Comparison of ENCODE assay signal across 9 cellular contexts in the genomic region with DNA sequence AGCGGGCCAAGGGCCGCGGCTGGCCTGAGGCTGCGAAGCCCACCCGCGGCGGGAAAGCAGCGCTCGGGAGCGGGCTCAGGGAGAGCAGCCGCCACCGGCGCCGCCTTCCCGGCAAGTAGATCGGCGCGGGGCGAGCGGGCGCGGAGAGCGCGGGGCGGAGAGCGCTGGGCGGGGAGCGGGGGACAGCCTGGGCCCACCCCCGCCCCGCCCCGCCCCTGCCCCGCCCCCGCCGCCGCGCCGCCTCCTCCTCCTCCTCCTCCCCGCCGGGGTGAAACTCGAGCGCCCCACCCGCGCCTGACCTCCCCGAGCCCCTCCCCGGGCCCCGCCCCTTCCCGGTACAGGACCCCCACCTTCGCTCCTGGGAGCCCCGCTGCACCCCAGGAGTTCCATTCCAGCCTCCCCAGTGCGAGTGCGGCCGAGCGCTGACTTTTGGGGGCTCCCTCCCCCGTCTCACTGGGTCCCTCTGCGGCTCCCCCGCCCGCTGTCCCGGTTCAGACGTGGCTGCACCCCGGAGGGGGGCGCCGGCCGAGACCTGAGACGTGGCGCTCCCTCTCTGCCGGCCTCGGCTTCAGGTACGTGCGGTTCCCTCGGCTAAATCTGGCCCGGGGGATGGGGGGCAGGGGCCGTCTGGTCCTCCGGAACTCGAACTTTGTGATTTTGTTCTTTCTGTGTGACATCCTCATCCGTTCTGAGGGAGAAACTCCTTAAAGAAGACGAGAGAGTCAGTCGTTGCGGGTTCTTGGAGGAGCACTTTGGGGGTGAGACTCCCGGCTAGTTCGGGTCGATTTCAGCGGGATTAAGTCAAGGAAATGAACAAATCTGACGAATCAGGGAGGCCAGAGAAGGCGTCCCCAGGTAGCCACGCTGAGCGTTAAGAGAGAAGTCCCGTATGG. TPM values are rescaled to one million over a fixed set of nuclear protein-coding genes. Genes with fewer than 3 reads are reported as not detected.
DNase-seq lines count a peak whose midpoint lies in the region; ATAC-seq and TF ChIP-seq lines count a peak whose summit lies in the region.
"Had no signal": no experiment of that assay in that cellular context is flagged by ENCODE, and none has a peak within 500 bp of the region (broad histone marks: within the 10 kb centered on the region; RNA-seq: fewer than 3 reads in every experiment).

A gene with protein sequence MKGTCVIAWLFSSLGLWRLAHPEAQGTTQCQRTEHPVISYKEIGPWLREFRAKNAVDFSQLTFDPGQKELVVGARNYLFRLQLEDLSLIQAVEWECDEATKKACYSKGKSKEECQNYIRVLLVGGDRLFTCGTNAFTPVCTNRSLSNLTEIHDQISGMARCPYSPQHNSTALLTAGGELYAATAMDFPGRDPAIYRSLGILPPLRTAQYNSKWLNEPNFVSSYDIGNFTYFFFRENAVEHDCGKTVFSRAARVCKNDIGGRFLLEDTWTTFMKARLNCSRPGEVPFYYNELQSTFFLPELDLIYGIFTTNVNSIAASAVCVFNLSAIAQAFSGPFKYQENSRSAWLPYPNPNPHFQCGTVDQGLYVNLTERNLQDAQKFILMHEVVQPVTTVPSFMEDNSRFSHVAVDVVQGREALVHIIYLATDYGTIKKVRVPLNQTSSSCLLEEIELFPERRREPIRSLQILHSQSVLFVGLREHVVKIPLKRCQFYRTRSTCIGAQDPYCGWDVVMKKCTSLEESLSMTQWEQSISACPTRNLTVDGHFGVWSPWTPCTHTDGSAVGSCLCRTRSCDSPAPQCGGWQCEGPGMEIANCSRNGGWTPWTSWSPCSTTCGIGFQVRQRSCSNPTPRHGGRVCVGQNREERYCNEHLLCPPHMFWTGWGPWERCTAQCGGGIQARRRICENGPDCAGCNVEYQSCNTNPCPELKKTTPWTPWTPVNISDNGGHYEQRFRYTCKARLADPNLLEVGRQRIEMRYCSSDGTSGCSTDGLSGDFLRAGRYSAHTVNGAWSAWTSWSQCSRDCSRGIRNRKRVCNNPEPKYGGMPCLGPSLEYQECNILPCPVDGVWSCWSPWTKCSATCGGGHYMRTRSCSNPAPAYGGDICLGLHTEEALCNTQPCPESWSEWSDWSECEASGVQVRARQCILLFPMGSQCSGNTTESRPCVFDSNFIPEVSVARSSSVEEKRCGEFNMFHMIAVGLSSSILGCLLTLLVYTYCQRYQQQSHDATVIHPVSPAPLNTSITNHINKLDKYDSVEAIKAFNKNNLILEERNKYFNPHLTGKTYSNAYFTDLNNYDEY (minus strand): TSS at position 117 of the 893 bp plus-strand sequence. CDS start 166,129 bp downstream, outside the sequence.

- H3K4me3 ChIP-seq in BJ (ENCODE audit: low read depth, low read length) = peak within 1 kb of the TSS; percentile 90
- peak within 1 kb of the TSS; percentile 66 for H3K4me3 ChIP-seq in HEK293 (ENCODE audit: low read depth, low read length)
- H3K4me3 ChIP-seq in esophagus squamous epithelium = peak within 1 kb of the TSS; percentile 81 to 89 (median 84)

- H3K9me3 Mint-ChIP-seq in type B pancreatic cell = no peaks in the 10 kb centered on the region

- peaks cover 22% of the 10 kb centered on the region for H3K36me3 Mint-ChIP-seq in type B pancreatic cell

- H3K4me1 Mint-ChIP-seq in type B pancreatic cell (ENCODE audit: unreplicated experiment) = peaks cover 18% of the 10 kb centered on the region

- TF ChIP-seq CTCF in BJ (IDR thresholded peaks at IDR 0.05; ENCODE audit: insufficient read depth, low read depth, low read length) (peak; percentile 27; the same call in 1 of the 2 replicates), HEK293 (tag by site-specific recombination; IDR thresholded peaks at IDR 0.05) (no peak), esophagus squamous epithelium (IDR thresholded peaks at IDR 0.05) (no peak), type B pancreatic cell (conservative IDR thresholded peaks at IDR 0.05) (no peak)

- H3K27ac ChIP-seq in HEK293 (ENCODE audit: extremely low read depth, low read depth, low read length) = peak within 1 kb of the TSS; percentile 62; the same call in 1 of the 2 replicates
- peak within 1 kb of the TSS; percentile 92 to 96 (median 93) for H3K27ac ChIP-seq in esophagus squamous epithelium
- H3K27ac ChIP-seq: HL-60 had no signal

- 7 to 13% methylated on average over 10 to 13 of the region's 87 CpGs for WGBS in esophagus squamous epithelium, 2 donors

- no peaks in the 10 kb centered on the region for H3K27me3 Mint-ChIP-seq in type B pancreatic cell

- intact Hi-C loops in esophagus squamous epithelium (cut with DNase I) = no loop called here

- no peaks in the 10 kb centered on the region for H3K27me3 ChIP-seq in BJ (ENCODE audit: control insufficient read depth, insufficient read depth, low read length)
- peaks cover 0 to 25% (median 0%) of the 10 kb centered on the region in 4 donors for H3K27me3 ChIP-seq in esophagus squamous epithelium

- no peak for ATAC-seq in HG02678 (IDR thresholded peaks at IDR 0.05; ENCODE audit: unreplicated experiment)

- peak within 1 kb of the TSS; percentile 90 for H3K27ac Mint-ChIP-seq in type B pancreatic cell

- TF ChIP-seq POLR2A in esophagus squamous epithelium (IDR thresholded peaks at IDR 0.05) = peak in 1 of 4 donors; percentile 71

- H3K4me1 ChIP-seq in HEK293 (ENCODE audit: control insufficient read depth, insufficient read depth, low read length) (no peaks in the 10 kb centered on the region; the same call in 1 of the 2 replicates), esophagus squamous epithelium (peaks cover 4 to 41% (median 14%) of the 10 kb centered on the region in 3 donors)

- POLR2A ChIA-PET in BJ (lab: Charles Lee) = no interaction called here
- POLR2A ChIA-PET in HEK293 (lab: Yijun Ruan, JAX) = no interaction called here

- CTCF ChIA-PET in BJ (lab: Yijun Ruan, JAX) = interaction anchor here (1.0 to 1.3 kb wide), 3 partner anchors 10 to 204 kb away, joined by 3 read pairs; no protein-coding TSS in a partner anchor
- CTCF ChIA-PET in HEK293 (lab: Yijun Ruan, JAX) = interaction anchor here (0.8 kb wide), 3 partner anchors 12 to 197 kb away, joined by 3 to 4 read pairs (median 4); no protein-coding TSS in a partner anchor

- no peaks in the 10 kb centered on the region for H3K9me3 ChIP-seq in HEK293 (ENCODE audit: control insufficient read depth, insufficient read depth, low read depth, low read length)
- no peaks in the 10 kb centered on the region for H3K9me3 ChIP-seq in esophagus squamous epithelium

- no peak for DNase-seq in BJ (ENCODE audit: low read depth)
- peak; percentile 21 to 22 for DNase-seq in activated CD4-positive, alpha-beta T cell treated with anti-CD3 and anti-CD28 coated beads for 4 hours
- DNase-seq in esophagus squamous epithelium (lab: John Stamatoyannopoulos, UW) = no peak
- DNase-seq in mucosa of gallbladder (ENCODE audit: low spot score) = peak; percentile 64
- peak; percentile 84 for DNase-seq in type B pancreatic cell (ENCODE audit: extremely low spot score, unreplicated experiment)
- DNase-seq in AML-193 (lab: John Stamatoyannopoulos, UW) = no peak

- H3K36me3 ChIP-seq in BJ (ENCODE audit: control insufficient read depth, insufficient read depth, low read length) (peaks cover 10% of the 10 kb centered on the region), HEK293 (ENCODE audit: control insufficient read depth in 2 of 2, insufficient read depth in 1 of 2, low read length in 2 of 2) (no peaks in the 10 kb centered on the region; a peak in 1 of 3 replicates), esophagus squamous epithelium (peaks cover 0 to 29% (median 8%) of the 10 kb centered on the region in 3 donors)

- peak within 1 kb of the TSS; percentile 98 for H3K4me3 Mint-ChIP-seq in type B pancreatic cell

TF ChIP-seq in HEK293, 187 proteins besides CTCF, POLR2A, EP300 and RAD21 (continues in another document):
- TF ChIP-seq, protein P1, sequence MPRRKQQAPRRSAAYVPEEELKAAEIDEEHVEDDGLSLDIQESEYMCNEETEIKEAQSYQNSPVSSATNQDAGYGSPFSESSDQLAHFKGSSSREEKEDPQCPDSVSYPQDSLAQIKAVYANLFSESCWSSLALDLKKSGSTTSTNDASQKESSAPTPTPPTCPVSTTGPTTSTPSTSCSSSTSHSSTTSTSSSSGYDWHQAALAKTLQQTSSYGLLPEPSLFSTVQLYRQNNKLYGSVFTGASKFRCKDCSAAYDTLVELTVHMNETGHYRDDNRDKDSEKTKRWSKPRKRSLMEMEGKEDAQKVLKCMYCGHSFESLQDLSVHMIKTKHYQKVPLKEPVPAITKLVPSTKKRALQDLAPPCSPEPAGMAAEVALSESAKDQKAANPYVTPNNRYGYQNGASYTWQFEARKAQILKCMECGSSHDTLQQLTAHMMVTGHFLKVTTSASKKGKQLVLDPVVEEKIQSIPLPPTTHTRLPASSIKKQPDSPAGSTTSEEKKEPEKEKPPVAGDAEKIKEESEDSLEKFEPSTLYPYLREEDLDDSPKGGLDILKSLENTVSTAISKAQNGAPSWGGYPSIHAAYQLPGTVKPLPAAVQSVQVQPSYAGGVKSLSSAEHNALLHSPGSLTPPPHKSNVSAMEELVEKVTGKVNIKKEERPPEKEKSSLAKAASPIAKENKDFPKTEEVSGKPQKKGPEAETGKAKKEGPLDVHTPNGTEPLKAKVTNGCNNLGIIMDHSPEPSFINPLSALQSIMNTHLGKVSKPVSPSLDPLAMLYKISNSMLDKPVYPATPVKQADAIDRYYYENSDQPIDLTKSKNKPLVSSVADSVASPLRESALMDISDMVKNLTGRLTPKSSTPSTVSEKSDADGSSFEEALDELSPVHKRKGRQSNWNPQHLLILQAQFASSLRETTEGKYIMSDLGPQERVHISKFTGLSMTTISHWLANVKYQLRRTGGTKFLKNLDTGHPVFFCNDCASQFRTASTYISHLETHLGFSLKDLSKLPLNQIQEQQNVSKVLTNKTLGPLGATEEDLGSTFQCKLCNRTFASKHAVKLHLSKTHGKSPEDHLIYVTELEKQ (tag by site-specific recombination; IDR thresholded peaks at IDR 0.05; ENCODE audit: borderline replicate concordance) = no peak
- TF ChIP-seq ZNF416 (tag by site-specific recombination; IDR thresholded peaks at IDR 0.05) (no peak), MYNN (tag by site-specific recombination; IDR thresholded peaks at IDR 0.05; ENCODE audit: borderline replicate concordance) (no peak), BCL11A (tag by site-specific recombination; IDR thresholded peaks at IDR 0.05; ENCODE audit: low read depth) (no peak), GLIS2 (tag by site-specific recombination; IDR thresholded peaks at IDR 0.05) (no peak)
- TF ChIP-seq, protein P2, sequence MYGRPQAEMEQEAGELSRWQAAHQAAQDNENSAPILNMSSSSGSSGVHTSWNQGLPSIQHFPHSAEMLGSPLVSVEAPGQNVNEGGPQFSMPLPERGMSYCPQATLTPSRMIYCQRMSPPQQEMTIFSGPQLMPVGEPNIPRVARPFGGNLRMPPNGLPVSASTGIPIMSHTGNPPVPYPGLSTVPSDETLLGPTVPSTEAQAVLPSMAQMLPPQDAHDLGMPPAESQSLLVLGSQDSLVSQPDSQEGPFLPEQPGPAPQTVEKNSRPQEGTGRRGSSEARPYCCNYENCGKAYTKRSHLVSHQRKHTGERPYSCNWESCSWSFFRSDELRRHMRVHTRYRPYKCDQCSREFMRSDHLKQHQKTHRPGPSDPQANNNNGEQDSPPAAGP (tag by site-specific recombination; IDR thresholded peaks at IDR 0.05) = no peak

RNA-seq across cellular contexts. Expression of the gene that starts here (rescaled TPM):
- polyA plus RNA-seq in BJ (2011; rRNA removed) = 56.4 and 98.4 TPM in 2 replicates
- 305 and 344 TPM in 2 replicates for polyA minus RNA-seq in BJ (2011; rRNA and poly(A)+ RNA removed)
- 1 to 10 TPM; 3.9 to 9.4 (median 8.4) TPM for total RNA-seq in esophagus squamous epithelium
- 29.3 TPM for total RNA-seq in mucosa of gallbladder
- total RNA-seq in type B pancreatic cell (ENCODE audit: low replicate concordance) = 24.2 and 92.9 TPM in 2 replicates

Comparison
In these comparisons a context has a peak if more than half of its experiments do, and no peak if none do; other contexts are left out.
1. DNase-seq: peak in activated CD4-positive, alpha-beta T cell treated with anti-CD3 and anti-CD28 coated beads for 4 hours (2 of 2), mucosa of gallbladder (single experiment) and type B pancreatic cell (single experiment); none in BJ (single experiment), esophagus squamous epithelium (single experiment) and AML-193 (0 of 2).
2. Peak in every context shown above with its lines, with median percentiles within 50 percentile points of each other: H3K4me3 ChIP-seq.